ENCODE assay signal across 28 cellular contexts in the genomic region with DNA sequence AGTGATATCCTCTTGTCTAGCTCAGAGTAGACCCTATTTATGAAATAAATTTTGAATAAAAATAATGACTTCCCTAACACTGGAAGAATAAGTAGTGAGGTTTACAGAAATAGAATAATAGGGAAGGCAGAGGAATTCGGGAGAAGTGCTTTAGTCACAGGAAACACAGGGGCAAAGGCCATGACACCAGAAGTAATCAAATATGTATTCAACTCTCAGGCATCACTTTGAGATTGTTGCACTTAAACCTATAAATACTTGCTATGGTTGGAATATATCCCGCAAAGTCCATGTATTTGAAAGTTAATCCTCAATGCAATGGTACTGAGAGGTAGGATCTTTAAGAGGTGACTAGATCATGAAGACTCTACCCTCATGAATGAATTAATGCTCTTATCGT.
"Had no signal": no experiment of that assay in that cellular context is flagged by ENCODE, and none has a peak within 500 bp of the region (broad histone marks: within the 10 kb centered on the region; RNA-seq: fewer than 3 reads in every experiment).

No MANE protein-coding gene starts in this region.

- H3K4me3 ChIP-seq: dorsolateral prefrontal cortex, esophagus muscularis mucosa, gastroesophageal sphincter, left ventricle myocardium inferior, lower lobe of right lung, right lobe of liver, stomach, testis, tibial artery had no signal

- H3K9ac ChIP-seq: parathyroid adenoma had no signal

- H3K27me3 ChIP-seq: dorsolateral prefrontal cortex, esophagus muscularis mucosa, foreskin keratinocyte, gastroesophageal sphincter, neutrophil, right lobe of liver, stomach, testis, tibial artery had no signal

- H3K4me1 ChIP-seq: esophagus muscularis mucosa, foreskin keratinocyte, gastroesophageal sphincter, left ventricle myocardium inferior, lower lobe of right lung, parathyroid adenoma, right lobe of liver, stomach, testis, tibial artery had no signal

- H3K36me3 ChIP-seq: esophagus muscularis mucosa, gastroesophageal sphincter, left ventricle myocardium inferior, lower lobe of right lung, neutrophil, right lobe of liver, stomach, tibial artery had no signal

- ATAC-seq: foreskin keratinocyte; gastroesophageal sphincter; left colon; lower lobe of right lung; natural killer cell treated with Interleukin-12 subunit alpha and Interleukin-12 subunit beta and Interleukin-15 and Interleukin-18, amount 100 ng/mL, for 72 hours; right lobe of liver; stimulated activated effector memory CD8-positive, alpha-beta T cell treated with anti-CD3 and anti-CD28 coated beads, Interleukin-12 subunit alpha, Interleukin-12 subunit beta, amount 100 ng/mL, for 72 hours had no signal

- FAIRE-seq: colon had no signal

- DNase-seq: cerebellar nuclear complex; dorsolateral prefrontal cortex; effector CD4-positive, alpha-beta T cell; foreskin keratinocyte; glutamatergic neuron; hypothalamus; immature natural killer cell; islet precursor cell; kidney glomerular epithelial cell; left colon; left ventricle myocardium inferior; lower lobe of right lung; naive B cell; right lobe of liver; stimulated activated CD4-positive, alpha-beta T cell treated with anti-CD3 and anti-CD28 coated beads, Interleukin-2, amount 100 ng/mL, for 24 hours; stimulated activated CD4-positive, alpha-beta T cell treated with anti-CD3 and anti-CD28 coated beads, Interleukin-4, amount 100 ng/mL, for 24 hours; stimulated activated naive CD4-positive, alpha-beta T cell treated with Interleukin-2 at 50 U/mL for 16 hours; stomach; testis; tibial artery had no signal

- H3K79me2 ChIP-seq: parathyroid adenoma had no signal

- H3K27ac ChIP-seq: dorsolateral prefrontal cortex, epithelial cell of prostate, esophagus muscularis mucosa, foreskin keratinocyte, gastroesophageal sphincter, left ventricle myocardium inferior, lower lobe of right lung, neutrophil, parathyroid adenoma, right lobe of liver, stomach, testis, tibial artery had no signal

- H3K9me3 ChIP-seq: esophagus muscularis mucosa, gastroesophageal sphincter, left ventricle myocardium inferior, lower lobe of right lung, neutrophil, right lobe of liver, stomach, testis, tibial artery had no signal

- H2AFZ ChIP-seq: parathyroid adenoma had no signal
